ENCODE assay signal across 1 cellular context in the genomic region with DNA sequence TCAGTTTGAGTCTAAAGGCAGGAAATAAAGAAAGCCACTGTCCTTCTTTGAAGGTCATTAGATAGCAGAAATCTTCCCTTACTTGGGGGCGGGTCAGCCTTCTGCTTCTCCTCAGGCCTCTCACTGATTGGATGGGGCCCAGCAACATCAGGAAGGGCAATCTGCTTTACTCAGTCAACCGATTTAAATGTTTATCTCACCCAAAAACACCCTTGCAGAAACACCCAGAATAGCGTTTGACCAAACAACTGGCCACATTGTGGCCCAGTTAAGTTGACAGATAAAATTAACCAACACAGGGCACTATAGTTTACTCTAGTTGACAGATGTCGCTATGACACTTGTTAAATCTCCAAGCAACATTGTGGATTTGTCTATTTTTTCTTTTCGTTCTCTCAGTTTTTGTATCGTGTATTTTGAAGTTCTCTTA. TPM values are rescaled to one million over a fixed set of nuclear protein-coding genes. Genes with fewer than 3 reads are reported as not detected.
"Had no signal": no experiment of that assay in that cellular context is flagged by ENCODE, and none has a peak within 500 bp of the region (broad histone marks: within the 10 kb centered on the region; RNA-seq: fewer than 3 reads in every experiment).

No MANE protein-coding gene starts in this region.

RNA-seq across cellular contexts. Expression of a gene that starts 45.6 kb away (rescaled TPM):
- total RNA-seq: ascending aorta had no signal
